1 cellular context compared by ENCODE assay signal in genomic region chr18:29383311-29384273, GRCh38.
TF ChIP-seq lines count a peak whose summit lies in the region.

No MANE protein-coding gene starts in this region.

TF ChIP-seq in IMR-90, 13 proteins besides CTCF, POLR2A, EP300 and RAD21 (continued from another document):
- no peak for TF ChIP-seq ELK1 (IDR thresholded peaks at IDR 0.05; ENCODE audit: borderline replicate concordance, low read depth, low read length)
- no peak for TF ChIP-seq SMC3 (IDR thresholded peaks at IDR 0.05; ENCODE audit: low read depth, low read length)
- TF ChIP-seq MAFK (IDR thresholded peaks at IDR 0.05; ENCODE audit: low read depth, low read length) = no peak
- TF ChIP-seq MAZ (IDR thresholded peaks at IDR 0.05; ENCODE audit: borderline replicate concordance, low read depth, low read length) = no peak
- TF ChIP-seq FOS (IDR thresholded peaks at IDR 0.05; ENCODE audit: low read depth, low read length) = no peak
- TF ChIP-seq CEBPB (IDR thresholded peaks at IDR 0.05; ENCODE audit: low read depth, low read length) = no peak
- no peak for TF ChIP-seq USF2 (IDR thresholded peaks at IDR 0.05; ENCODE audit: low read depth, low read length)
TF ChIP-seq in IMR-90: peak in this region for 0.
